8 cellular contexts compared by ENCODE assay signal in the genomic region with DNA sequence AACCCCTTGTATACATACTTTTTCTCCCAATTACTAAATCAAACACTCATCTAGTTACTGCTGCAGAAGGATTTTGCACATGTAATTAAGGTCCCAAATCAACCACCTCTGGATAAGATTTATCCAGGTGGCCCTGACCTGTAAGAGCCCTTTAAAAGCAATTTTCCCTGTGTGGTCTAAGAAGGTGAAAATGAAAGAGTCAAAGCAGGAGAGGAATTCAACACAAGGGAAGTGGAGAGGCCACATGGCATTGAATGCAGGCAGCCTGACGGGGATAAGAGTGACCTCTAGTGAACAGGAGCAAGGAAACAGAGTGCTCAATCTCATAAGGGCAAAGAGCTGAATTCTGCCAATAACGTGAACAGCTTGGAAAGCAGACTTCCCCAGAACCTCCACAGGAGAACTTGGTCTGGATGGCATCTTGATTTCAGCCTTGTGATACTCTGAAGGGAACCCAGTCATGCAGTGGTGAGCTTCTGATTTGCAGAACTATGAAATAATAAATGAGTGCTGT. TPM values are rescaled to one million over a fixed set of nuclear protein-coding genes. Genes with fewer than 3 reads are reported as not detected.
DNase-seq lines count a peak whose midpoint lies in the region; ATAC-seq, FAIRE-seq and TF ChIP-seq lines count a peak whose summit lies in the region.

No MANE protein-coding gene starts in this region.

- H3K4me3 ChIP-seq in PC-3 (ENCODE audit: low read length) (no peak overlapping the region), colonic mucosa (no peak overlapping the region), muscle layer of duodenum (ENCODE audit: low read depth in 1 of 2, low read length in 2 of 2) (no peak overlapping the region), spleen (peak overlapping the region in 1 of 8 donors; percentile 21)

- no peaks in the 10 kb centered on the region for H3F3A ChIP-seq in PC-3 (ENCODE audit: low read length, unreplicated experiment)

- H2AFZ ChIP-seq in PC-3 (ENCODE audit: low read length): 0 out of 2 replicates have a peak overlapping the region, but pooled peaks have one; percentile 25

- H3K4me1 ChIP-seq in PC-3 (ENCODE audit: insufficient read depth, low read length): no peaks in the 10 kb centered on the region
- no peaks in the 10 kb centered on the region for H3K4me1 ChIP-seq in colonic mucosa
- peaks cover 10 to 39% of the 10 kb centered on the region in 2 donors for H3K4me1 ChIP-seq in muscle layer of duodenum (ENCODE audit: control insufficient read depth in 1 of 2, insufficient read depth in 2 of 2, low read length in 2 of 2)
- H3K4me1 ChIP-seq in spleen: peaks cover 22 to 98% (median 86%) of the 10 kb centered on the region in 6 donors

- TF ChIP-seq POLR2A in spleen (IDR thresholded peaks at IDR 0.05): no peak

- ATAC-seq in HG03442 (IDR thresholded peaks at IDR 0.05; ENCODE audit: unreplicated experiment) (peak; percentile 86), PC-3 (peak; percentile 77)

- WGBS in spleen, 5 donors: 4 to 15% (median 7%) methylated on average over 2 of the region's 2 CpGs

- H4K20me1 ChIP-seq in PC-3 (ENCODE audit: low read length): no peaks in the 10 kb centered on the region

- H3K9me3 ChIP-seq in PC-3 (ENCODE audit: low read length): no peaks in the 10 kb centered on the region
- H3K9me3 ChIP-seq in colonic mucosa: no peaks in the 10 kb centered on the region
- H3K9me3 ChIP-seq in muscle layer of duodenum (ENCODE audit: control insufficient read depth in 1 of 2, low read length in 2 of 2): no peaks in the 10 kb centered on the region
- H3K9me3 ChIP-seq in spleen: peaks cover 0 to 4% (median 0%) of the 10 kb centered on the region in 8 donors

- peaks cover 100% of the 10 kb centered on the region for H3K79me2 ChIP-seq in PC-3 (ENCODE audit: low read length)

- BruUV-seq in PC-3 (replicated peaks; lab: Mats Ljungman, UMichigan): no TSS peak

- TF ChIP-seq CTCF in PC-3 (conservative IDR thresholded peaks at IDR 0.05; ENCODE audit: low read depth, low read length) (peak; percentile 61), colonic mucosa (IDR thresholded peaks at IDR 0.05) (no peak), spleen (IDR thresholded peaks at IDR 0.05 in 8 of 11, conservative IDR thresholded peaks at IDR 0.05 in 3 of 11) (peak in 1 of 11 experiments; percentile 11)

- peak; percentile 88 for FAIRE-seq in GM19239 (lab: Jason Lieb, UNC)

- H3K9ac ChIP-seq in PC-3 (ENCODE audit: low read length) (no peak overlapping the region), colonic mucosa (ENCODE audit: low read depth in 2 of 2, low read length in 2 of 2) (no peak overlapping the region)

- POLR2A ChIA-PET in PC-3 (lab: Charles Lee; ENCODE audit: unreplicated experiment): no interaction called here

- no peak overlapping the region for H3K27ac ChIP-seq in PC-3 (ENCODE audit: low read length)
- no peak overlapping the region for H3K27ac ChIP-seq in colonic mucosa
- peak overlapping the region; percentile 11 for H3K27ac ChIP-seq in muscle layer of duodenum (ENCODE audit: low read length)
- peak overlapping the region in 4 of 8 donors; percentile 11 to 53 (median 34) for H3K27ac ChIP-seq in spleen

- CTCF ChIA-PET in PC-3 (lab: Charles Lee): interaction anchor here (2.3 kb wide), 1 partner anchor 28 kb away, joined by 13 read pairs; no protein-coding TSS in a partner anchor

- H3K27me3 ChIP-seq in PC-3 (ENCODE audit: low read length): no peaks in the 10 kb centered on the region
- H3K27me3 ChIP-seq in colonic mucosa: no peaks in the 10 kb centered on the region
- no peaks in the 10 kb centered on the region for H3K27me3 ChIP-seq in muscle layer of duodenum (ENCODE audit: low read depth, low read length)
- no peaks in the 10 kb centered on the region for H3K27me3 ChIP-seq in spleen (replicated peaks in 1 of 7)

- intact Hi-C loops in PC-3 (cut with micrococcal nuclease) (no loop called here), colonic mucosa (cut with DNase I) (no loop called here), spleen (cut with DNase I; ENCODE audit: low total_unique reads) (no loop called here)

- no peaks in the 10 kb centered on the region for H3K9me2 ChIP-seq in PC-3 (replicated peaks; ENCODE audit: low read length)

- no peak overlapping the region for H3K4me2 ChIP-seq in PC-3 (ENCODE audit: low read length)

- H3K36me3 ChIP-seq in PC-3 (ENCODE audit: low read depth, low read length) (no peaks in the 10 kb centered on the region), colonic mucosa (no peaks in the 10 kb centered on the region), muscle layer of duodenum (ENCODE audit: control insufficient read depth in 1 of 2, insufficient read depth in 2 of 2, low read length in 2 of 2) (peaks cover 0 to 3% of the 10 kb centered on the region in 2 donors), spleen (no peaks in the 10 kb centered on the region)

- peak; percentile 41 for DNase-seq in Daoy (ENCODE audit: low read depth)
- no peak for DNase-seq in GM19239 (ENCODE audit: insufficient read length, low spot score)
- peak; percentile 48 for DNase-seq in PC-3
- peak; percentile 28 for DNase-seq in colonic mucosa
- DNase-seq in spleen: no peak
- DNase-seq in activated CD8-positive, alpha-beta memory T cell treated with anti-CD3 and anti-CD28 coated beads, Interleukin-2, amount 50 U/mL, for 4 hours: no peak

RNA-seq across cellular contexts. Expression of gene PPP3R1, which starts 27.2 kb away (rescaled TPM):
- total RNA-seq in Daoy (2014; rRNA removed; shearing (Covaris generic)): 17.9 and 20.7 TPM in 2 replicates
- 13.7 and 21.8 TPM in 2 replicates for total RNA-seq in PC-3 (2014; rRNA removed)
- total RNA-seq in colonic mucosa: 10 to 100 TPM; 45.1 to 67.8 TPM
- 10 to 100 TPM; 55.2 to 78.2 (median 69.8) TPM for total RNA-seq in spleen
- polyA plus RNA-seq in spleen: 10 to 100 TPM; 13.7 to 26.2 (median 18.8) TPM

Comparison
In these comparisons a context has a peak if more than half of its experiments do, and no peak if none do; other contexts are left out.
1. DNase-seq: peak in Daoy (single experiment), PC-3 (single experiment) and colonic mucosa (single experiment); none in GM19239 (single experiment), spleen (single experiment) and activated CD8-positive, alpha-beta memory T cell treated with anti-CD3 and anti-CD28 coated beads, Interleukin-2, amount 50 U/mL, for 4 hours (single experiment).